Comparison of ENCODE assay signal across 8 cellular contexts in the genomic region with DNA sequence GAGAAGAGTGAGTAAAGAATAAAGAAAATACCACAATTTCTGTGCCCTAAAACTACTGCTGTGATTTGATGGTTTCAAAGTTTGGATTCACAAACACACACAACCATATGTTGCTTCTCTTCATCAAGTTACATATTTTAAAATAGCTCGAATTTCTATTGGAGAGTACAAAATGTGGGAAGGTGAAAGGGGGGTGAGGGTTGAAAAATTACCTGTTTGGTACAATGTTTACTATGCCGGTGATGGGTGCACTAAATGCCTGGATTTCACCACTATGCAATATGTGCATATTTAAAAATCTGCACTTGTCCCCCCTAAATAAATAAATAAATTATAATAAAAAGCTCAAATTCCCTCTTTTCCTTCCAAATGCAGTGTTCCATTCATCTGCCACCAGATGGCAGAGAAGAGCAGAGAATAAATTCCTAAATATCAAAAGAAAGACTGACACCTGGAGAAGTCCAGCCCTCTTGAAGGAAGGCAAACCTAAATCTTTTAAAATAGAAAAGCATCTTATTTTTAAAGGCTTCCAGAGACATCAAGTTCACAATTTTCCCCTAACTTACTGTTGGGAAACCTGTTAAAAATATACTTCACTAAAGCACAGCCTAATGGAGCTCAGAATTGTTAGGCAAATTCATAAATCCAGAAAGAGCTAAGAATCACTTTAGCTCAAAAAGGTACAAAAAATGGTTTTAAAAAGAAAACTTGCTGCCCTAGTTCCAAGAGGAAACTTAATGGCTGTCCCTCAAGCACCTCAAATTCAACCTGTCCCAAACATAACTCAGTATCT. TPM values are rescaled to one million over a fixed set of nuclear protein-coding genes. Genes with fewer than 3 reads are reported as not detected.
DNase-seq lines count a peak whose midpoint lies in the region; ATAC-seq and TF ChIP-seq lines count a peak whose summit lies in the region.

No MANE protein-coding gene starts in this region.

- intact Hi-C loops in Right ventricle myocardium superior (cut with DNase I): no loop called here

- H3K27me3 ChIP-seq in right atrium auricular region: no peaks in the 10 kb centered on the region

- H3K4me1 ChIP-seq in right atrium auricular region: no peaks in the 10 kb centered on the region

- H3K27me3 Mint-ChIP-seq in chondrocyte (ENCODE audit: low read depth) (peaks cover 34% of the 10 kb centered on the region), mesothelial cell of epicardium (ENCODE audit: low read depth) (peaks cover 2% of the 10 kb centered on the region)
- no peaks in the 10 kb centered on the region for H3K27me3 Mint-ChIP-seq in activated T-cell treated with anti-CD3 and anti-CD28 coated beads, Interleukin-2, amount 50 U/mL, for 24 hours

- no peak overlapping the region for H3K27ac Mint-ChIP-seq in chondrocyte (ENCODE audit: unreplicated experiment)
- no peak overlapping the region for H3K27ac Mint-ChIP-seq in mesothelial cell of epicardium
- H3K27ac Mint-ChIP-seq in activated T-cell treated with anti-CD3 and anti-CD28 coated beads, Interleukin-2, amount 50 U/mL, for 24 hours: no peak overlapping the region

- no peaks in the 10 kb centered on the region for H3K9me3 Mint-ChIP-seq in chondrocyte (ENCODE audit: low read depth)
- H3K9me3 Mint-ChIP-seq in mesothelial cell of epicardium: peaks cover under 1% of the 10 kb centered on the region
- H3K9me3 Mint-ChIP-seq in activated T-cell treated with anti-CD3 and anti-CD28 coated beads, Interleukin-2, amount 50 U/mL, for 24 hours: no peaks in the 10 kb centered on the region

- H3K4me3 ChIP-seq in right atrium auricular region: no peak overlapping the region

- no peak for DNase-seq in right atrium auricular region (ENCODE audit: low spot score)
- no peak for DNase-seq in Right ventricle myocardium superior
- DNase-seq in NCI-H526 (lab: John Stamatoyannopoulos, UW): peak; percentile 21 to 54
- DNase-seq in chondrocyte (ENCODE audit: low spot score): no peak
- no peak for DNase-seq in mesothelial cell of epicardium (ENCODE audit: low spot score in 2 of 2, unreplicated experiment in 2 of 2)
- no peak for DNase-seq in activated T-cell treated with anti-CD3 and anti-CD28 coated beads, Interleukin-2, amount 50 U/mL, for 24 hours

- no peaks in the 10 kb centered on the region for H3K36me3 ChIP-seq in right atrium auricular region

- no peaks in the 10 kb centered on the region for H3K9me3 ChIP-seq in right atrium auricular region

- TF ChIP-seq CTCF in right atrium auricular region (IDR thresholded peaks at IDR 0.05) (peak; percentile 63 to 85), chondrocyte (IDR thresholded peaks at IDR 0.05) (peak; percentile 96), mesothelial cell of epicardium (IDR thresholded peaks at IDR 0.05; ENCODE audit: unreplicated experiment) (peak; percentile 88)

- H3K4me3 Mint-ChIP-seq in chondrocyte (ENCODE audit: unreplicated experiment) (no peak overlapping the region), mesothelial cell of epicardium (no peak overlapping the region)
- no peak overlapping the region for H3K4me3 Mint-ChIP-seq in activated T-cell treated with anti-CD3 and anti-CD28 coated beads, Interleukin-2, amount 50 U/mL, for 24 hours

- H3K4me1 Mint-ChIP-seq in chondrocyte (ENCODE audit: low read depth) (no peaks in the 10 kb centered on the region), mesothelial cell of epicardium (no peaks in the 10 kb centered on the region)
- H3K4me1 Mint-ChIP-seq in activated T-cell treated with anti-CD3 and anti-CD28 coated beads, Interleukin-2, amount 50 U/mL, for 24 hours (ENCODE audit: low read depth): no peaks in the 10 kb centered on the region

- no peaks in the 10 kb centered on the region for H3K36me3 Mint-ChIP-seq in chondrocyte (ENCODE audit: low read depth)
- H3K36me3 Mint-ChIP-seq in mesothelial cell of epicardium: no peaks in the 10 kb centered on the region
- H3K36me3 Mint-ChIP-seq in activated T-cell treated with anti-CD3 and anti-CD28 coated beads, Interleukin-2, amount 50 U/mL, for 24 hours (ENCODE audit: low read depth): no peaks in the 10 kb centered on the region

- no peak overlapping the region for H3K27ac ChIP-seq in right atrium auricular region

- no peak for ATAC-seq in Right ventricle myocardium superior (ENCODE audit: poor library complexity)
- ATAC-seq in GM21786 (IDR thresholded peaks at IDR 0.05; ENCODE audit: unreplicated experiment): no peak
- ATAC-seq in esophagus mucosa: no peak

RNA-seq across cellular contexts. Expression of a gene that starts 24.8 kb away (rescaled TPM):
- 1 to 10 TPM; 6.9 to 8.6 TPM for total RNA-seq in right atrium auricular region
- 12.1 TPM for total RNA-seq in Right ventricle myocardium superior
- total RNA-seq in chondrocyte: 34.0 to 40.4 TPM (median 35.0 TPM) in 3 replicates
- 68.6 to 71.1 TPM (median 71.0 TPM) in 3 replicates for total RNA-seq in mesothelial cell of epicardium
- 17.9 TPM for total RNA-seq in esophagus mucosa

RNA-seq across cellular contexts. Expression of a gene that starts 43.1 kb away (rescaled TPM):
- 10 to 100 TPM; 24.6 to 38.2 TPM for total RNA-seq in right atrium auricular region
- 22.3 TPM for total RNA-seq in Right ventricle myocardium superior
- total RNA-seq in chondrocyte: 1.6 to 3.1 TPM (median 1.9 TPM) in 3 replicates
- 12.7 to 16.5 TPM (median 13.1 TPM) in 3 replicates for total RNA-seq in mesothelial cell of epicardium
- 4.4 TPM for total RNA-seq in esophagus mucosa

Comparison
In these comparisons a context has a peak if more than half of its experiments do, and no peak if none do; other contexts are left out.
1. DNase-seq: peak in NCI-H526 (2 of 2); none in right atrium auricular region (single experiment), Right ventricle myocardium superior (single experiment), chondrocyte (single experiment), mesothelial cell of epicardium (0 of 2) and activated T-cell treated with anti-CD3 and anti-CD28 coated beads, Interleukin-2, amount 50 U/mL, for 24 hours (single experiment).
2. Peak in every context shown above with its lines, with median percentiles within 50 percentile points of each other: CTCF ChIP-seq.